In the genomic region with DNA sequence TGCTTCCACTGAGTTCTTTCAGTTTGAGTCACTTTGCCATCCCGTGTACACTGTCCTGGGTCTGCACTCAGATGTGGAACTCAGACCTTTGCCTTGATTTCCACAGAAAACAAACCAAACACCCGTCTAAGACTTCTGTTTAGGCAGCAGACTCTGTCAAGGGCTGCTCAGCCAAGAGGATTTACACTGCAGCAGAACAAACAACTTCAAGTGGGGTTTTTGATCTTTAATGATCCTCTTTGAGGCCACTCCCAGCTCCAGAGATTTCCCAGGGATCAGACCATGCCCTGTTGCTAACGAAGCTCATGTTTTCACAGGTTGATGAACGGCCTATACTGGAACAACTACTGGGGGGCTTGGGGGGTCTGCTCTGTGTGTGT, we compare ENCODE assay signal across 15 cellular contexts. TPM values are rescaled to one million over a fixed set of nuclear protein-coding genes. Genes with fewer than 3 reads are reported as not detected.
DNase-seq lines count a peak whose midpoint lies in the region; ATAC-seq and TF ChIP-seq lines count a peak whose summit lies in the region.
"Had no signal": no experiment of that assay in that cellular context is flagged by ENCODE, and none has a peak within 500 bp of the region (broad histone marks: within the 10 kb centered on the region; RNA-seq: fewer than 3 reads in every experiment).

No MANE protein-coding gene starts in this region.

- no peaks in the 10 kb centered on the region for H3K27me3 Mint-ChIP-seq in neural crest cell (ENCODE audit: low read depth)
- H3K27me3 Mint-ChIP-seq: activated T-cell treated with anti-CD3 and anti-CD28 coated beads, Interleukin-2, amount 50 U/mL, for 24 hours had no signal

- WGBS in adrenal gland, 4 donors: 43 to 75% (median 62%) methylated on average over 2 to 4 of the region's 4 CpGs

- peaks cover 10% of the 10 kb centered on the region for H3K9me3 Mint-ChIP-seq in neural crest cell
- H3K9me3 Mint-ChIP-seq: activated T-cell treated with anti-CD3 and anti-CD28 coated beads, Interleukin-2, amount 50 U/mL, for 24 hours; stimulated activated effector memory CD8-positive, alpha-beta T cell treated with anti-CD3 and anti-CD28 coated beads, Interleukin-12 subunit alpha, Interleukin-12 subunit beta, amount 100 ng/mL, for 72 hours had no signal

- H3K4me3 Mint-ChIP-seq in neural crest cell: no peak overlapping the region
- H3K4me3 Mint-ChIP-seq: activated T-cell treated with anti-CD3 and anti-CD28 coated beads, Interleukin-2, amount 50 U/mL, for 24 hours; stimulated activated effector memory CD8-positive, alpha-beta T cell treated with anti-CD3 and anti-CD28 coated beads, Interleukin-12 subunit alpha, Interleukin-12 subunit beta, amount 100 ng/mL, for 72 hours had no signal

- ATAC-seq in HG03097 (IDR thresholded peaks at IDR 0.05; ENCODE audit: low FRiP score, unreplicated experiment): no peak
- no peak for ATAC-seq in GM21723 (IDR thresholded peaks at IDR 0.05; ENCODE audit: unreplicated experiment)
- no peak for ATAC-seq in HG02678 (IDR thresholded peaks at IDR 0.05; ENCODE audit: unreplicated experiment)
- ATAC-seq: stimulated activated effector memory CD8-positive, alpha-beta T cell treated with anti-CD3 and anti-CD28 coated beads, Interleukin-12 subunit alpha, Interleukin-12 subunit beta, amount 100 ng/mL, for 72 hours had no signal

- peak overlapping the region; percentile 75 for H3K27ac Mint-ChIP-seq in neural crest cell (ENCODE audit: unreplicated experiment)
- H3K27ac Mint-ChIP-seq: activated T-cell treated with anti-CD3 and anti-CD28 coated beads, Interleukin-2, amount 50 U/mL, for 24 hours; stimulated activated effector memory CD8-positive, alpha-beta T cell treated with anti-CD3 and anti-CD28 coated beads, Interleukin-12 subunit alpha, Interleukin-12 subunit beta, amount 100 ng/mL, for 72 hours had no signal

- DNase-seq in DMS153 treated with DMSO at 0.1 percent for 48 hours (lab: John Stamatoyannopoulos, UW; ENCODE audit: unreplicated experiment): peak; percentile 23
- DNase-seq in NCI-H2029 treated with DMSO at 0.1 percent for 48 hours (lab: John Stamatoyannopoulos, UW): peak; percentile 71
- DNase-seq in adrenal gland: no peak
- no peak for DNase-seq in neural crest cell (ENCODE audit: low read depth, low spot score)
- DNase-seq in effector CD4-positive, alpha-beta T cell: no peak
- DNase-seq: activated CD4-positive, alpha-beta T cell treated with anti-CD3 and anti-CD28 coated beads for 1 hour; activated T-cell treated with anti-CD3 and anti-CD28 coated beads, Interleukin-2, amount 50 U/mL, for 24 hours; AML-193; amygdala; Kasumi-1; ovary had no signal

- peaks cover 55 to 59% of the 10 kb centered on the region in 2 donors for H3K4me1 ChIP-seq in adrenal gland (replicated peaks in 1 of 2)

- TF ChIP-seq CTCF in adrenal gland (IDR thresholded peaks at IDR 0.05) (no peak), neural crest cell (conservative IDR thresholded peaks at IDR 0.05) (no peak)

- no peaks in the 10 kb centered on the region for H3K9me3 ChIP-seq in adrenal gland (replicated peaks in 1 of 3)
- H3K9me3 ChIP-seq: ovary had no signal

- no peak overlapping the region for H3K4me3 ChIP-seq in adrenal gland
- H3K4me3 ChIP-seq: ovary had no signal

- no peaks in the 10 kb centered on the region for H3K36me3 ChIP-seq in adrenal gland (replicated peaks in 1 of 2)
- H3K36me3 ChIP-seq: ovary had no signal

- intact Hi-C loops in adrenal gland (cut with DNase I): no loop called here

- TF ChIP-seq POLR2A in adrenal gland (IDR thresholded peaks at IDR 0.05): no peak

- H3K4me1 Mint-ChIP-seq in neural crest cell: peaks cover 78% of the 10 kb centered on the region

- H3K36me3 Mint-ChIP-seq in neural crest cell (ENCODE audit: low read depth): no peaks in the 10 kb centered on the region
- H3K36me3 Mint-ChIP-seq: stimulated activated effector memory CD8-positive, alpha-beta T cell treated with anti-CD3 and anti-CD28 coated beads, Interleukin-12 subunit alpha, Interleukin-12 subunit beta, amount 100 ng/mL, for 72 hours had no signal

- peak overlapping the region; percentile 19 to 88 (median 54) for H3K27ac ChIP-seq in adrenal gland
- H3K27ac ChIP-seq: ovary had no signal

- H3K27me3 ChIP-seq in adrenal gland: no peaks in the 10 kb centered on the region
- H3K27me3 ChIP-seq: ovary had no signal

RNA-seq across cellular contexts. Expression of a gene that starts 52.5 kb away (rescaled TPM):
- total RNA-seq in adrenal gland (10 to 100 TPM; 20.6 to 79.5 (median 31.3) TPM), neural crest cell (29.1 and 31.1 TPM in 2 replicates)
- polyA plus RNA-seq in adrenal gland: 10 to 100 TPM; 13.4 to 60.0 (median 16.9) TPM

Comparison
In these comparisons a context has a peak if more than half of its experiments do, and no peak if none do; other contexts are left out.
1. DNase-seq: peak in DMS153 treated with DMSO at 0.1 percent for 48 hours (single experiment) and NCI-H2029 treated with DMSO at 0.1 percent for 48 hours (single experiment); none in adrenal gland (0 of 7), neural crest cell (single experiment) and effector CD4-positive, alpha-beta T cell (single experiment).